In genomic region chr2:176131617-176132396, GRCh38 we compare ENCODE assay signal across 9 cellular contexts. TPM values are rescaled to one million over a fixed set of nuclear protein-coding genes. Genes with fewer than 3 reads are reported as not detected.
DNase-seq lines count a peak whose midpoint lies in the region; ATAC-seq and TF ChIP-seq lines count a peak whose summit lies in the region.
"Had no signal": no experiment of that assay in that cellular context is flagged by ENCODE, and none has a peak within 500 bp of the region (broad histone marks: within the 10 kb centered on the region; RNA-seq: fewer than 3 reads in every experiment).

No MANE protein-coding gene starts in this region.

- H3K9me3 Mint-ChIP-seq in CD8-positive, alpha-beta T cell, result peaks cover 3% of the 10 kb centered on the region
- no peaks in the 10 kb centered on the region for H3K9me3 Mint-ChIP-seq in activated T-helper 2 cell treated with anti-CD3 and anti-CD28 coated beads, Interferon-gamma antibody, Interleukin-2, Interleukin-4, amounts not matched to agents 10 μg/mL and 5 μg/mL and 100 μg/mL, durations not matched to agents 14 hours and 24 hours and 36 hours
- H3K9me3 Mint-ChIP-seq in naive B cell, result peaks cover 0 to 18% (median 12%) of the 10 kb centered on the region in 7 donors

- POLR2A ChIA-PET in CD8-positive, alpha-beta T cell (lab: Charles Lee), result interaction anchor here (0.7 to 0.8 kb wide), 2 partner anchors 28 to 49 kb away, joined by 3 read pairs; no protein-coding TSS in a partner anchor

- no peaks in the 10 kb centered on the region for H3K9me3 ChIP-seq in CD8-positive, alpha-beta T cell (ENCODE audit: low read length)

- no peaks in the 10 kb centered on the region for H3K36me3 Mint-ChIP-seq in CD8-positive, alpha-beta T cell
- H3K36me3 Mint-ChIP-seq in activated T-helper 2 cell treated with anti-CD3 and anti-CD28 coated beads, Interferon-gamma antibody, Interleukin-2, Interleukin-4, amounts not matched to agents 10 μg/mL and 5 μg/mL and 100 μg/mL, durations not matched to agents 14 hours and 24 hours and 36 hours (ENCODE audit: low read depth), result no peaks in the 10 kb centered on the region
- H3K36me3 Mint-ChIP-seq in naive B cell, result peaks cover 4 to 12% of the 10 kb centered on the region in 2 donors

- CTCF ChIA-PET in CD8-positive, alpha-beta T cell (lab: Charles Lee), result interaction anchor here (0.7 to 3.7 kb wide), 12 partner anchors 8 to 1017 kb away, joined by 3 to 23 read pairs (median 5); no protein-coding TSS in a partner anchor

- TF ChIP-seq CTCF in CD8-positive, alpha-beta T cell (IDR thresholded peaks at IDR 0.05), result no peak

- H3K4me3 ChIP-seq in CD8-positive, alpha-beta T cell (ENCODE audit: low read depth, low read length), result peak overlapping the region; percentile 42

- peaks cover 78% of the 10 kb centered on the region for H3K27me3 Mint-ChIP-seq in CD8-positive, alpha-beta T cell (ENCODE audit: low read depth)
- H3K27me3 Mint-ChIP-seq in activated T-helper 2 cell treated with anti-CD3 and anti-CD28 coated beads, Interferon-gamma antibody, Interleukin-2, Interleukin-4, amounts not matched to agents 10 μg/mL and 5 μg/mL and 100 μg/mL, durations not matched to agents 14 hours and 24 hours and 36 hours (ENCODE audit: low read depth), result peaks cover 78% of the 10 kb centered on the region
- H3K27me3 Mint-ChIP-seq in naive B cell, result peaks cover 76 to 80% (median 77%) of the 10 kb centered on the region in 3 donors

- DNase-seq in CD8-positive, alpha-beta T cell, result no peak
- no peak for DNase-seq in activated T-helper 2 cell treated with anti-CD3 and anti-CD28 coated beads, Interferon-gamma antibody, Interleukin-2, Interleukin-4, amounts not matched to agents 10 μg/mL and 5 μg/mL and 100 μg/mL, durations not matched to agents 14 hours and 24 hours and 36 hours (ENCODE audit: low spot score)
- DNase-seq in naive B cell (no peak), NCI-H2029 (lab: John Stamatoyannopoulos, UW) (no peak)
- no peak for DNase-seq in stimulated activated naive CD4-positive, alpha-beta T cell treated with Interleukin-2 at 50 U/mL for 16 hours (lab: John Stamatoyannopoulos, UW)
- DNase-seq: SHP77 treated with DMSO at 0.1 percent for 48 hours had no signal

- H3K4me3 Mint-ChIP-seq in CD8-positive, alpha-beta T cell, result peak overlapping the region; percentile 78
- H3K4me3 Mint-ChIP-seq in activated T-helper 2 cell treated with anti-CD3 and anti-CD28 coated beads, Interferon-gamma antibody, Interleukin-2, Interleukin-4, amounts not matched to agents 10 μg/mL and 5 μg/mL and 100 μg/mL, durations not matched to agents 14 hours and 24 hours and 36 hours (ENCODE audit: low read depth), result no peak overlapping the region
- peak overlapping the region; percentile 10 to 88 (median 84) for H3K4me3 Mint-ChIP-seq in naive B cell

- H3K4me1 ChIP-seq in CD8-positive, alpha-beta T cell (ENCODE audit: insufficient read depth, low read length), result peaks cover 35% of the 10 kb centered on the region

- no peak overlapping the region for H3K27ac ChIP-seq in CD8-positive, alpha-beta T cell (ENCODE audit: low read depth, low read length)

- H3K36me3 ChIP-seq in CD8-positive, alpha-beta T cell (ENCODE audit: insufficient read depth, low read length), result no peaks in the 10 kb centered on the region

- H3K27me3 ChIP-seq in CD8-positive, alpha-beta T cell (ENCODE audit: insufficient read depth, low read length), result peaks cover 82% of the 10 kb centered on the region

- peaks cover 39% of the 10 kb centered on the region for H3K4me1 Mint-ChIP-seq in CD8-positive, alpha-beta T cell (ENCODE audit: low read depth)
- peaks cover 18% of the 10 kb centered on the region for H3K4me1 Mint-ChIP-seq in activated T-helper 2 cell treated with anti-CD3 and anti-CD28 coated beads, Interferon-gamma antibody, Interleukin-2, Interleukin-4, amounts not matched to agents 10 μg/mL and 5 μg/mL and 100 μg/mL, durations not matched to agents 14 hours and 24 hours and 36 hours (ENCODE audit: low read depth)
- H3K4me1 Mint-ChIP-seq in naive B cell, result peaks cover 38 to 44% (median 40%) of the 10 kb centered on the region in 3 donors

- intact Hi-C loops in CD8-positive, alpha-beta T cell (cut with DNase I, micrococcal nuclease), result no loop called here
- intact Hi-C loops in activated T-helper 2 cell treated with anti-CD3 and anti-CD28 coated beads, Interferon-gamma antibody, Interleukin-2, Interleukin-4, amounts not matched to agents 10 μg/mL and 5 μg/mL and 100 μg/mL, durations not matched to agents 14 hours and 24 hours and 36 hours (cut with micrococcal nuclease), result loop anchor here (2.0 to 5.0 kb wide), 2 partner anchors 35 to 55 kb away; partner anchors contain the start of gene HOXD12

- no peak overlapping the region for H3K27ac Mint-ChIP-seq in CD8-positive, alpha-beta T cell
- H3K27ac Mint-ChIP-seq in activated T-helper 2 cell treated with anti-CD3 and anti-CD28 coated beads, Interferon-gamma antibody, Interleukin-2, Interleukin-4, amounts not matched to agents 10 μg/mL and 5 μg/mL and 100 μg/mL, durations not matched to agents 14 hours and 24 hours and 36 hours, result peak overlapping the region; percentile 49
- peak overlapping the region in 2 of 6 donors; percentile 75 to 93 for H3K27ac Mint-ChIP-seq in naive B cell

- no peak for ATAC-seq in CD8-positive, alpha-beta T cell
- no peak for ATAC-seq in naive B cell (ENCODE audit: low read depth in 2 of 2)
- ATAC-seq in GM18858 (IDR thresholded peaks at IDR 0.05; ENCODE audit: unreplicated experiment), result no peak
- ATAC-seq: HCT116, left lobe of liver had no signal

RNA-seq across cellular contexts. Expression of gene HOXD8, which starts 2.3 kb away (rescaled TPM):
- total RNA-seq in CD8-positive, alpha-beta T cell, result not detected
- not detected in 2 replicates for total RNA-seq in activated T-helper 2 cell treated with anti-CD3 and anti-CD28 coated beads, Interferon-gamma antibody, Interleukin-2, Interleukin-4, amounts not matched to agents 10 μg/mL and 5 μg/mL and 100 μg/mL, durations not matched to agents 14 hours and 24 hours and 36 hours
- not detected for polyA plus RNA-seq in naive B cell (ENCODE audit: low read depth in 6 of 6)
- total RNA-seq: left lobe of liver had no signal

RNA-seq across cellular contexts. Expression of gene HOXD9, which starts 9.3 kb away (rescaled TPM):
- not detected for total RNA-seq in CD8-positive, alpha-beta T cell
- total RNA-seq in activated T-helper 2 cell treated with anti-CD3 and anti-CD28 coated beads, Interferon-gamma antibody, Interleukin-2, Interleukin-4, amounts not matched to agents 10 μg/mL and 5 μg/mL and 100 μg/mL, durations not matched to agents 14 hours and 24 hours and 36 hours, result not detected in 2 replicates
- not detected for polyA plus RNA-seq in naive B cell (ENCODE audit: low read depth in 6 of 6)
- total RNA-seq: left lobe of liver had no signal

RNA-seq across cellular contexts. Expression of gene HOXD10, which starts 15.2 kb away (rescaled TPM):
- not detected for total RNA-seq in CD8-positive, alpha-beta T cell
- not detected in 2 replicates for total RNA-seq in activated T-helper 2 cell treated with anti-CD3 and anti-CD28 coated beads, Interferon-gamma antibody, Interleukin-2, Interleukin-4, amounts not matched to agents 10 μg/mL and 5 μg/mL and 100 μg/mL, durations not matched to agents 14 hours and 24 hours and 36 hours
- not detected for polyA plus RNA-seq in naive B cell (ENCODE audit: low read depth in 6 of 6)
- total RNA-seq: left lobe of liver had no signal

RNA-seq across cellular contexts. Expression of gene HOXD4, which starts 19.5 kb away (rescaled TPM):
- not detected for total RNA-seq in CD8-positive, alpha-beta T cell
- total RNA-seq in activated T-helper 2 cell treated with anti-CD3 and anti-CD28 coated beads, Interferon-gamma antibody, Interleukin-2, Interleukin-4, amounts not matched to agents 10 μg/mL and 5 μg/mL and 100 μg/mL, durations not matched to agents 14 hours and 24 hours and 36 hours, result not detected in 2 replicates
- polyA plus RNA-seq in naive B cell (ENCODE audit: low read depth in 6 of 6), result not detected
- total RNA-seq: left lobe of liver had no signal

RNA-seq across cellular contexts. Expression of gene HOXD11, which starts 24.7 kb away (rescaled TPM):
- total RNA-seq in CD8-positive, alpha-beta T cell, result not detected
- total RNA-seq in activated T-helper 2 cell treated with anti-CD3 and anti-CD28 coated beads, Interferon-gamma antibody, Interleukin-2, Interleukin-4, amounts not matched to agents 10 μg/mL and 5 μg/mL and 100 μg/mL, durations not matched to agents 14 hours and 24 hours and 36 hours, result not detected in 2 replicates
- polyA plus RNA-seq in naive B cell (ENCODE audit: low read depth in 6 of 6), result not detected
- total RNA-seq: left lobe of liver had no signal
